12 cellular contexts compared by ENCODE assay signal in genomic region chr22:33472462-33473344, GRCh38.
DNase-seq lines count a peak whose midpoint lies in the region; ATAC-seq and TF ChIP-seq lines count a peak whose summit lies in the region.
"Had no signal": no experiment of that assay in that cellular context is flagged by ENCODE, and none has a peak within 500 bp of the region (broad histone marks: within the 10 kb centered on the region; RNA-seq: fewer than 3 reads in every experiment).

No MANE protein-coding gene starts in this region.

- TF ChIP-seq CTCF in KMS-11 (conservative IDR thresholded peaks at IDR 0.05; ENCODE audit: low read depth, low read length) (no peak), prostate gland (IDR thresholded peaks at IDR 0.05) (no peak), tibial artery (IDR thresholded peaks at IDR 0.05) (no peak)

- H3K36me3 ChIP-seq in KMS-11 (ENCODE audit: insufficient read depth) (no peaks in the 10 kb centered on the region), prostate gland (no peaks in the 10 kb centered on the region), tibial artery (no peaks in the 10 kb centered on the region)

- WGBS in prostate gland: 82% methylated on average over 9 of the region's 9 CpGs

- ATAC-seq in GM18861 (IDR thresholded peaks at IDR 0.05; ENCODE audit: unreplicated experiment) (peak; percentile 40), HG02588 (IDR thresholded peaks at IDR 0.05; ENCODE audit: unreplicated experiment) (peak; percentile 59)
- peak; percentile 91 for ATAC-seq in stimulated activated memory B cell treated with anti-CD40 and anti-IgM and Interleukin-4, amounts not matched to agents 10 μg/mL and 1 μg/mL and 100 μg/mL, for 72 hours
- ATAC-seq: K562 had no signal

- H3K79me2 ChIP-seq in KMS-11 (ENCODE audit: insufficient read depth, low read depth): no peaks in the 10 kb centered on the region

- H3K4me3 ChIP-seq in KMS-11 (IDR thresholded peaks at IDR 0.05; ENCODE audit: insufficient read depth, low read depth, low read length): no peak overlapping the region
- no peak overlapping the region for H3K4me3 ChIP-seq in prostate gland
- no peak overlapping the region for H3K4me3 ChIP-seq in tibial artery
- H3K4me3 ChIP-seq: K562 had no signal

- H3K4me2 ChIP-seq in KMS-11: peak overlapping the region; percentile 93

- H3K4me3 Mint-ChIP-seq in stimulated activated memory B cell treated with anti-CD40 and anti-IgM and Interleukin-4, amounts not matched to agents 10 μg/mL and 1 μg/mL and 100 μg/mL, for 72 hours: peak overlapping the region; percentile 55
- no peak overlapping the region for H3K4me3 Mint-ChIP-seq in activated T-cell treated with anti-CD3 and anti-CD28 coated beads, Interleukin-2, amount 50 U/mL, for 24 hours
- H3K4me3 Mint-ChIP-seq: activated CD4-positive, alpha-beta T cell treated with anti-CD3 and anti-CD28 coated beads, Interleukin-2, amount 10 ng/mL, durations not matched to agents 7 days and 5 days had no signal

- no peak for TF ChIP-seq POLR2A in prostate gland (IDR thresholded peaks at IDR 0.05)

- H3K27me3 Mint-ChIP-seq in stimulated activated memory B cell treated with anti-CD40 and anti-IgM and Interleukin-4, amounts not matched to agents 10 μg/mL and 1 μg/mL and 100 μg/mL, for 72 hours: no peaks in the 10 kb centered on the region
- no peaks in the 10 kb centered on the region for H3K27me3 Mint-ChIP-seq in activated T-cell treated with anti-CD3 and anti-CD28 coated beads, Interleukin-2, amount 50 U/mL, for 24 hours
- H3K27me3 Mint-ChIP-seq: activated CD4-positive, alpha-beta T cell treated with anti-CD3 and anti-CD28 coated beads, Interleukin-2, amount 10 ng/mL, durations not matched to agents 7 days and 5 days had no signal

- H3K4me1 ChIP-seq in KMS-11 (ENCODE audit: low read depth, poor library complexity, severe bottlenecking) (peaks cover 64% of the 10 kb centered on the region), prostate gland (replicated peaks) (no peaks in the 10 kb centered on the region), tibial artery (no peaks in the 10 kb centered on the region)

- no peaks in the 10 kb centered on the region for H3K9me3 ChIP-seq in prostate gland
- no peaks in the 10 kb centered on the region for H3K9me3 ChIP-seq in tibial artery

- no peaks in the 10 kb centered on the region for H3K27me3 ChIP-seq in KMS-11 (ENCODE audit: insufficient read depth, low read depth)
- no peaks in the 10 kb centered on the region for H3K27me3 ChIP-seq in prostate gland (replicated peaks; ENCODE audit: insufficient read depth)
- H3K27me3 ChIP-seq in tibial artery: no peaks in the 10 kb centered on the region

- no peak for DNase-seq in activated T-cell treated with anti-CD3 and anti-CD28 coated beads, Interleukin-2, amount 50 U/mL, for 24 hours
- DNase-seq in cortex of kidney (lab: John Stamatoyannopoulos, UW) (no peak), prostate gland (ENCODE audit: low spot score) (no peak), tibial artery (no peak)
- DNase-seq: activated CD4-positive, alpha-beta T cell treated with anti-CD3 and anti-CD28 coated beads, Interleukin-2, amount 10 ng/mL, durations not matched to agents 7 days and 5 days; EL; NCI-H446 had no signal

- H4K20me1 ChIP-seq in KMS-11 (ENCODE audit: insufficient read depth): no peaks in the 10 kb centered on the region

- intact Hi-C loops in prostate gland (cut with DNase I): no loop called here
- intact Hi-C loops in tibial artery (cut with DNase I; ENCODE audit: low total_unique reads): no loop called here

- peak overlapping the region; percentile 92 for H3K27ac Mint-ChIP-seq in stimulated activated memory B cell treated with anti-CD40 and anti-IgM and Interleukin-4, amounts not matched to agents 10 μg/mL and 1 μg/mL and 100 μg/mL, for 72 hours
- no peak overlapping the region for H3K27ac Mint-ChIP-seq in activated T-cell treated with anti-CD3 and anti-CD28 coated beads, Interleukin-2, amount 50 U/mL, for 24 hours
- H3K27ac Mint-ChIP-seq: activated CD4-positive, alpha-beta T cell treated with anti-CD3 and anti-CD28 coated beads, Interleukin-2, amount 10 ng/mL, durations not matched to agents 7 days and 5 days had no signal

- H3K27ac ChIP-seq in KMS-11: peak overlapping the region; percentile 96
- no peak overlapping the region for H3K27ac ChIP-seq in prostate gland
- no peak overlapping the region for H3K27ac ChIP-seq in tibial artery

- peak overlapping the region; percentile 17 for H2AFZ ChIP-seq in KMS-11 (ENCODE audit: low read depth)

- no peaks in the 10 kb centered on the region for H3K9me3 Mint-ChIP-seq in stimulated activated memory B cell treated with anti-CD40 and anti-IgM and Interleukin-4, amounts not matched to agents 10 μg/mL and 1 μg/mL and 100 μg/mL, for 72 hours
- H3K9me3 Mint-ChIP-seq in activated T-cell treated with anti-CD3 and anti-CD28 coated beads, Interleukin-2, amount 50 U/mL, for 24 hours: peaks cover 5% of the 10 kb centered on the region

- peaks cover 32% of the 10 kb centered on the region for H3K4me1 Mint-ChIP-seq in stimulated activated memory B cell treated with anti-CD40 and anti-IgM and Interleukin-4, amounts not matched to agents 10 μg/mL and 1 μg/mL and 100 μg/mL, for 72 hours
- no peaks in the 10 kb centered on the region for H3K4me1 Mint-ChIP-seq in activated T-cell treated with anti-CD3 and anti-CD28 coated beads, Interleukin-2, amount 50 U/mL, for 24 hours (ENCODE audit: low read depth)
- H3K4me1 Mint-ChIP-seq: activated CD4-positive, alpha-beta T cell treated with anti-CD3 and anti-CD28 coated beads, Interleukin-2, amount 10 ng/mL, durations not matched to agents 7 days and 5 days had no signal

- H3K36me3 Mint-ChIP-seq in stimulated activated memory B cell treated with anti-CD40 and anti-IgM and Interleukin-4, amounts not matched to agents 10 μg/mL and 1 μg/mL and 100 μg/mL, for 72 hours: peaks cover 6% of the 10 kb centered on the region
- H3K36me3 Mint-ChIP-seq in activated T-cell treated with anti-CD3 and anti-CD28 coated beads, Interleukin-2, amount 50 U/mL, for 24 hours (ENCODE audit: low read depth): no peaks in the 10 kb centered on the region

- peak overlapping the region; percentile 69 for H3K9ac ChIP-seq in KMS-11

Comparison
In these comparisons a context has a peak if more than half of its experiments do, and no peak if none do; other contexts are left out.
1. ATAC-seq: peak in every context shown above with its lines; median percentile 91 in stimulated activated memory B cell treated with anti-CD40 and anti-IgM and Interleukin-4, amounts not matched to agents 10 μg/mL and 1 μg/mL and 100 μg/mL, for 72 hours; 59 in HG02588; 40 in GM18861.